Comparison of ENCODE assay signal across 9 cellular contexts in genomic region chr15:89576417-89576773, GRCh38. TPM values are rescaled to one million over a fixed set of nuclear protein-coding genes. Genes with fewer than 3 reads are reported as not detected.
DNase-seq lines count a peak whose midpoint lies in the region; ATAC-seq and TF ChIP-seq lines count a peak whose summit lies in the region.
"Had no signal": no experiment of that assay in that cellular context is flagged by ENCODE, and none has a peak within 500 bp of the region (broad histone marks: within the 10 kb centered on the region; RNA-seq: fewer than 3 reads in every experiment).

No MANE protein-coding gene starts in this region.

- DNase-seq in GM12865 (ENCODE audit: low read depth): no peak
- DNase-seq in Panc1 (ENCODE audit: low read depth, low spot score): no peak
- DNase-seq in endodermal cell: no peak
- no peak for DNase-seq in osteoblast (ENCODE audit: insufficient read length, low spot score, missing footprints)
- DNase-seq in iPS-NIHi11 (ENCODE audit: low spot score): no peak
- DNase-seq in caudate nucleus (lab: John Stamatoyannopoulos, UW): no peak

- no peaks in the 10 kb centered on the region for H3K9me3 Mint-ChIP-seq in endodermal cell

- POLR2A ChIA-PET in Panc1 (lab: Charles Lee): interaction anchor here (0.9 kb wide), 1 partner anchor 53 kb away, joined by 3 read pairs; no protein-coding TSS in a partner anchor

- H3K27me3 ChIP-seq in Panc1 (ENCODE audit: control insufficient read depth, insufficient read depth, low read length): no peaks in the 10 kb centered on the region
- H3K27me3 ChIP-seq in endodermal cell (ENCODE audit: control insufficient read depth, insufficient read depth, low read length, poor library complexity, severe bottlenecking): no peaks in the 10 kb centered on the region
- H3K27me3 ChIP-seq in osteoblast (ENCODE audit: insufficient read depth, low read length): peaks cover 8% of the 10 kb centered on the region

- H3K27ac ChIP-seq in Panc1 (ENCODE audit: low read length) (peak overlapping the region; percentile 86), endodermal cell (ENCODE audit: low read depth, low read length) (no peak overlapping the region), osteoblast (ENCODE audit: low read depth, low read length) (peak overlapping the region; percentile 16), caudate nucleus (ENCODE audit: low read depth, low read length) (no peak overlapping the region)

- no peaks in the 10 kb centered on the region for H4K20me1 ChIP-seq in osteoblast (ENCODE audit: insufficient read depth, low read length)

- H3K79me2 ChIP-seq in osteoblast (ENCODE audit: insufficient read depth, low read length): peaks cover 56% of the 10 kb centered on the region

- H3K4me3 ChIP-seq in GM12865 (ENCODE audit: low read depth, low read length) (peak overlapping the region; percentile 76), Panc1 (ENCODE audit: low read depth in 2 of 2, low read length in 2 of 2) (peak overlapping the region; percentile 73 to 76), endodermal cell (ENCODE audit: low read length) (peak overlapping the region; percentile 83), osteoblast (ENCODE audit: insufficient read depth, low read length) (peak overlapping the region; percentile 96)

- peak overlapping the region; percentile 70 for H3K9ac ChIP-seq in endodermal cell (ENCODE audit: extremely low read depth, low read length, poor library complexity, severe bottlenecking)

- H3K4me2 ChIP-seq in osteoblast (ENCODE audit: insufficient read depth, low read length): peak overlapping the region; percentile 96

- H3K4me1 Mint-ChIP-seq in endodermal cell: peaks cover 21% of the 10 kb centered on the region

- ATAC-seq in Panc1: no peak
- no peak for ATAC-seq in HG03108 (IDR thresholded peaks at IDR 0.05; ENCODE audit: unreplicated experiment)
- no peak for ATAC-seq in GM18907 (IDR thresholded peaks at IDR 0.05; ENCODE audit: unreplicated experiment)
- ATAC-seq: left lobe of liver had no signal

- peak overlapping the region; percentile 89 for H3K27ac Mint-ChIP-seq in endodermal cell

- peaks cover 16% of the 10 kb centered on the region for H3K36me3 Mint-ChIP-seq in endodermal cell (ENCODE audit: low read depth)

- H3K36me3 ChIP-seq in Panc1 (ENCODE audit: control insufficient read depth, insufficient read depth, low read length): no peaks in the 10 kb centered on the region; the same call in none of the 2 replicates
- peaks cover 36% of the 10 kb centered on the region for H3K36me3 ChIP-seq in endodermal cell (ENCODE audit: control insufficient read depth, insufficient read depth, low read length)
- no peaks in the 10 kb centered on the region for H3K36me3 ChIP-seq in osteoblast (ENCODE audit: insufficient read depth, low read length)

- H3K27me3 Mint-ChIP-seq in endodermal cell (ENCODE audit: insufficient read depth): peaks cover 4% of the 10 kb centered on the region

- H3K4me1 ChIP-seq in Panc1 (ENCODE audit: control insufficient read depth, insufficient read depth, low read length) (peaks cover 12% of the 10 kb centered on the region), endodermal cell (ENCODE audit: control insufficient read depth, insufficient read depth, low read length) (no peaks in the 10 kb centered on the region), osteoblast (ENCODE audit: insufficient read depth, low read length) (peaks cover 28% of the 10 kb centered on the region)

- WGBS in endodermal cell (ENCODE audit: insufficient coverage in 1 of 2, insufficient read length in 1 of 2), 2 experiments: 0 to 18% methylated on average over 1 of the region's 1 CpG

- no peak for TF ChIP-seq CTCF in GM12865 (IDR thresholded peaks at IDR 0.05; ENCODE audit: insufficient read depth, low read depth, low read length, missing control alignments)
- no peak for TF ChIP-seq CTCF in Panc1 (IDR thresholded peaks at IDR 0.05)
- TF ChIP-seq CTCF in endodermal cell (conservative IDR thresholded peaks at IDR 0.05): no peak
- no peak for TF ChIP-seq CTCF in osteoblast (IDR thresholded peaks at IDR 0.05; ENCODE audit: extremely low read depth, low read depth, low read length)

- intact Hi-C loops in Panc1 (cut with micrococcal nuclease; ENCODE audit: unreplicated experiment): no loop called here

- in situ Hi-C loops in Panc1 (cut with HindIII; ENCODE audit: low pct_unique_long_range_greater_than_20kb, low sequenced_read_pairs): no loop called here

- H3K4me3 Mint-ChIP-seq in endodermal cell: peak overlapping the region; percentile 88

- no TSS peak for BruUV-seq in Panc1 (replicated peaks; lab: Mats Ljungman, UMichigan)

- CTCF ChIA-PET in Panc1 (lab: Charles Lee): no interaction called here

- H3K9me3 ChIP-seq in Panc1 (ENCODE audit: control insufficient read depth, insufficient read depth, low read depth, low read length) (no peaks in the 10 kb centered on the region), endodermal cell (ENCODE audit: control insufficient read depth, low read length) (no peaks in the 10 kb centered on the region), osteoblast (ENCODE audit: low read depth, low read length) (no peaks in the 10 kb centered on the region)

- peak overlapping the region; percentile 100 for H2AFZ ChIP-seq in osteoblast (ENCODE audit: low read length)

RNA-seq across cellular contexts. Expression of gene TICRR, which starts 1.1 kb away (rescaled TPM):
- total RNA-seq in Panc1 (2021; ENCODE audit: unreplicated experiment): 20.5 TPM
- 5.5 TPM for polyA plus RNA-seq in Panc1 (2012; ENCODE audit: insufficient read length)
- 10 to 100 TPM; 21.9 to 27.2 TPM for total RNA-seq in endodermal cell
- 20.9 TPM for polyA plus RNA-seq in endodermal cell (2013, experiment 1 of 2)
- polyA plus RNA-seq in endodermal cell (2013, experiment 2 of 2): 19.5 TPM
- 0.72 and 0.88 TPM in 2 replicates for total RNA-seq in osteoblast

Comparison
In these comparisons a context has a peak if more than half of its experiments do, and no peak if none do; other contexts are left out.
1. H3K27ac ChIP-seq: peak in Panc1 (single experiment) and osteoblast (single experiment); none in endodermal cell (single experiment) and caudate nucleus (single experiment).
2. RNA of gene TICRR, which starts 1.1 kb away (total RNA-seq): 21.9 to 27.2 TPM in endodermal cell and 20.5 TPM in Panc1 (single experiment); 0.72 to 0.88 TPM in osteoblast; every median in the first group is over 10 times any median in the second.
3. Peak in every context shown above with its lines, with median percentiles within 50 percentile points of each other: H3K4me3 ChIP-seq.